ENCODE assay signal across 4 cellular contexts in the genomic region with DNA sequence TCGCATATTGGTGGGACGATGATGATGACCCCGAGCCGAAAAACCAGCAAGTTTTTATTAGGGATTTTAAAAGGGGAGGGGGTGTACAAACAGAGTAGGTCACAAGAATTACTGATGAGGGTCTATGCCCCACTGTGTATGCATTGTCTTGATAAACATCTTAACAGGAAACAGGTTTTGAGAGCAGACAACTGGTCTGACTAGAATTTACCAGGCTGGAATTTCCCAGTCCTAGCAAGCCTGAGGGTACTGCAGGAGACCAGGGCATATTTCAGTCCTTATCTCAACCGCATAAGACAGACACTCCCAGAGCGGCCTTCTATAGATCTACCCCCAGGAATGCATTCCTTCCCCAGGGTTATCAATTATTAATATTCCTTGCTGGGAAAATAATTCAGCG.
DNase-seq lines count a peak whose midpoint lies in the region; ATAC-seq and TF ChIP-seq lines count a peak whose summit lies in the region.
"Not testable (repeated sequence)": the region's sequence is repeated elsewhere in the genome, so short reads cannot be mapped to it uniquely, and the experiment has no call there.

No MANE protein-coding gene starts in this region.

- peaks cover 18% of the 10 kb centered on the region for H3K4me1 Mint-ChIP-seq in Calu3 (ENCODE audit: low read depth, unreplicated experiment)
- not testable (repeated sequence) for H3K4me1 Mint-ChIP-seq in GM23338

- not testable (repeated sequence) for H3K9me3 ChIP-seq in trophoblast cell (ENCODE audit: insufficient read depth, low read depth, low read length)

- H3K18ac ChIP-seq in trophoblast cell (ENCODE audit: low read length): not testable (repeated sequence)

- no CpG with 5 or more reads among the region's 7 CpGs for WGBS in trophoblast cell (ENCODE audit: extremely low coverage, insufficient coverage, insufficient read length)

- H3K79me1 ChIP-seq in trophoblast cell (ENCODE audit: low read length): not testable (repeated sequence)

- H2BK5ac ChIP-seq in trophoblast cell (ENCODE audit: low read depth, low read length, poor library complexity): not testable (repeated sequence)

- not testable (repeated sequence) for H3K9ac ChIP-seq in trophoblast cell (ENCODE audit: low read length)

- H3K27me3 ChIP-seq in GM23338 (ENCODE audit: insufficient read depth); trophoblast cell (ENCODE audit: insufficient read depth, low read length): not testable (repeated sequence)

- H3K27ac Mint-ChIP-seq in Calu3 (ENCODE audit: unreplicated experiment); GM23338: not testable (repeated sequence)

- H3K36me3 Mint-ChIP-seq in Calu3 (ENCODE audit: insufficient read depth, unreplicated experiment): not testable (repeated sequence)
- H3K36me3 Mint-ChIP-seq in GM23338 (ENCODE audit: low read depth): peaks cover 16% of the 10 kb centered on the region; the same call in 2 of the 3 replicates

- CTCF ChIA-PET in Calu3 (lab: Charles Lee): not testable (repeated sequence)

- H3K79me2 ChIP-seq in GM23338 (replicated peaks; ENCODE audit: insufficient read depth); trophoblast cell (ENCODE audit: control insufficient read depth, insufficient read depth, low read length, poor library complexity): not testable (repeated sequence)

- TF ChIP-seq CTCF in Calu3 (IDR thresholded peaks at IDR 0.05; ENCODE audit: unreplicated experiment); GM23338 (conservative IDR thresholded peaks at IDR 0.05; ENCODE audit: low read depth in 2 of 2): not testable (repeated sequence)

- H4K20me1 ChIP-seq in GM23338 (replicated peaks; ENCODE audit: insufficient read depth): not testable (repeated sequence)

- H3K4ac ChIP-seq in trophoblast cell (ENCODE audit: low read depth, low read length): not testable (repeated sequence)

- not testable (repeated sequence) for BruUV-seq in Calu3 (replicated peaks; lab: Mats Ljungman, UMichigan)

- H3K9me3 Mint-ChIP-seq in Calu3 (ENCODE audit: low read depth, unreplicated experiment): not testable (repeated sequence)
- H3K9me3 Mint-ChIP-seq in GM23338: peaks cover 13% of the 10 kb centered on the region

- not testable (repeated sequence) for H3K9me2 ChIP-seq in GM23338 (ENCODE audit: insufficient read depth)

- H3K23ac ChIP-seq in trophoblast cell (ENCODE audit: low read length): not testable (repeated sequence)

- H4K91ac ChIP-seq in trophoblast cell (ENCODE audit: low read depth, low read length): not testable (repeated sequence)

- H3K4me1 ChIP-seq in GM23338 (ENCODE audit: insufficient read depth); trophoblast cell (ENCODE audit: control insufficient read depth in 1 of 2, insufficient read depth in 2 of 2, low read length in 2 of 2): not testable (repeated sequence)

- DNase-seq in Calu3 (peak; percentile 50), ELF-1 (ENCODE audit: low read depth, low spot score) (peak; percentile 5), GM23338 (ENCODE audit: low spot score) (peak; percentile 4), trophoblast cell (peak; percentile 42 to 72)

- not testable (repeated sequence) for H3F3A ChIP-seq in GM23338 (replicated peaks; ENCODE audit: low read depth)

- not testable (repeated sequence) for H3K4me3 Mint-ChIP-seq in Calu3 (ENCODE audit: low read depth, unreplicated experiment); GM23338

- H3K4me3 ChIP-seq in GM23338; trophoblast cell (ENCODE audit: low read depth, low read length): not testable (repeated sequence)

- ATAC-seq in GM23338: not testable (repeated sequence)

- H3K4me2 ChIP-seq in GM23338; trophoblast cell (ENCODE audit: low read length): not testable (repeated sequence)

- not testable (repeated sequence) for H4K8ac ChIP-seq in trophoblast cell (ENCODE audit: low read depth, low read length)

- H3K36me3 ChIP-seq in GM23338 (ENCODE audit: insufficient read depth); trophoblast cell (ENCODE audit: control insufficient read depth in 1 of 2, insufficient read depth in 2 of 2, low read length in 2 of 2): not testable (repeated sequence)

- H3K27ac ChIP-seq in GM23338 (ENCODE audit: low read depth); trophoblast cell (ENCODE audit: low read depth, low read length): not testable (repeated sequence)

- not testable (repeated sequence) for H2AK5ac ChIP-seq in trophoblast cell (ENCODE audit: low read length)

- not testable (repeated sequence) for H2AFZ ChIP-seq in GM23338; trophoblast cell (ENCODE audit: insufficient read depth, low read length, poor library complexity)

- not testable (repeated sequence) for H3K14ac ChIP-seq in trophoblast cell (ENCODE audit: low read length)

- not testable (repeated sequence) for H2BK120ac ChIP-seq in trophoblast cell (ENCODE audit: insufficient read depth, low read length, poor library complexity)

- H4K12ac ChIP-seq in trophoblast cell (ENCODE audit: low read depth, low read length): not testable (repeated sequence)

- not testable (repeated sequence) for H2BK12ac ChIP-seq in trophoblast cell (ENCODE audit: low read length)

- intact Hi-C loops in Calu3 (cut with micrococcal nuclease; ENCODE audit: unreplicated experiment): not testable (repeated sequence)

- H3K27me3 Mint-ChIP-seq in Calu3 (ENCODE audit: unreplicated experiment); GM23338 (ENCODE audit: insufficient read depth, low read depth, poor library complexity): not testable (repeated sequence)

Comparison
In these comparisons a context has a peak if more than half of its experiments do, and no peak if none do; other contexts are left out.
1. DNase-seq: peak in every context shown above with its lines; median percentile 57 in trophoblast cell; 50 in Calu3; 5 in ELF-1; 4 in GM23338.